1 cellular context compared by ENCODE assay signal in genomic region chr6:11727995-11728961, GRCh38.
A peak's percentile ranks its signal among the peaks of the same experiment; 100 is the strongest.
TF ChIP-seq lines count a peak whose summit lies in the region.

No MANE protein-coding gene starts in this region.

TF ChIP-seq in GM12878, 131 proteins besides CTCF, POLR2A, EP300 and RAD21:
- TF ChIP-seq SPI1 (IDR thresholded peaks at IDR 0.05; ENCODE audit: borderline replicate concordance, insufficient read depth, low read depth, low read length): peak; percentile 43; the same call in 1 of the 2 replicates
- TF ChIP-seq BCLAF1 (IDR thresholded peaks at IDR 0.05): no peak
- TF ChIP-seq SMAD5 (IDR thresholded peaks at IDR 0.05; ENCODE audit: low read depth): no peak
